ENCODE assay signal across 1 cellular context in the genomic region with DNA sequence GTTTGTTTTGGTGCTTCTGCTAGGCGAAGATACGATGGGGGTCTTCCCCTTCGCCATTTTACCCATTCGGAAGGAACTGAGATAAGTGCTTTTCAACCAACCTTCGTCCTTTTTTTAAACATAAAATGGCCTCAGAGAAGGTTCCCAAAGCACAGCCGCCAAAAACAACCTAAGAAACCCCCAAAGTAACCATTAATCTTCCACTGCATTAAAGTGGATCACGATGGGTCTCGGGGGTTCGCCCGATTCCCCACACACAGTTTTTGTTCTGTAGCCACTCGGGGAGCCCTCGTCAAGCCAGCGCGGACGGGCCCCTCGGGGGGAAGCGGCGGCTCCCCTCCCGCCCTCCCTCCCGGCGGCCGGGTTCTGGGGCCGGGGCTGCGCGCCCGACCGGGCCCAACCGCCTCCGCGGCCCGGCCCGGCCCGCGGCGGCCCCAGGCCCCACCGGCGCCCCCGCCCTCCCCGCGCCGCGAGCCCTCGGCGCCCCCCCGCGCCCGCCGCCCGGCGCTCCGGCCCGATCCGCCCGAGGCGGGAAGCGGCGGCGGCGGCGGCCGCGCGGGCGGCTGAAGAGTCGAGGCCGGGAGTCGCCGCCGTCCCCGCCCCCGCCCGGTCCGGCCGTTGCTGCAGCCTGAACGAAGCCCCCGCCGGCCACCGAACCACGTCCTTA.
TF ChIP-seq lines count a peak whose summit lies in the region.

No MANE protein-coding gene starts in this region.

TF ChIP-seq in SK-N-SH, 30 proteins besides CTCF, POLR2A, EP300 and RAD21 (continued from another document):
- TF ChIP-seq, protein P1, sequence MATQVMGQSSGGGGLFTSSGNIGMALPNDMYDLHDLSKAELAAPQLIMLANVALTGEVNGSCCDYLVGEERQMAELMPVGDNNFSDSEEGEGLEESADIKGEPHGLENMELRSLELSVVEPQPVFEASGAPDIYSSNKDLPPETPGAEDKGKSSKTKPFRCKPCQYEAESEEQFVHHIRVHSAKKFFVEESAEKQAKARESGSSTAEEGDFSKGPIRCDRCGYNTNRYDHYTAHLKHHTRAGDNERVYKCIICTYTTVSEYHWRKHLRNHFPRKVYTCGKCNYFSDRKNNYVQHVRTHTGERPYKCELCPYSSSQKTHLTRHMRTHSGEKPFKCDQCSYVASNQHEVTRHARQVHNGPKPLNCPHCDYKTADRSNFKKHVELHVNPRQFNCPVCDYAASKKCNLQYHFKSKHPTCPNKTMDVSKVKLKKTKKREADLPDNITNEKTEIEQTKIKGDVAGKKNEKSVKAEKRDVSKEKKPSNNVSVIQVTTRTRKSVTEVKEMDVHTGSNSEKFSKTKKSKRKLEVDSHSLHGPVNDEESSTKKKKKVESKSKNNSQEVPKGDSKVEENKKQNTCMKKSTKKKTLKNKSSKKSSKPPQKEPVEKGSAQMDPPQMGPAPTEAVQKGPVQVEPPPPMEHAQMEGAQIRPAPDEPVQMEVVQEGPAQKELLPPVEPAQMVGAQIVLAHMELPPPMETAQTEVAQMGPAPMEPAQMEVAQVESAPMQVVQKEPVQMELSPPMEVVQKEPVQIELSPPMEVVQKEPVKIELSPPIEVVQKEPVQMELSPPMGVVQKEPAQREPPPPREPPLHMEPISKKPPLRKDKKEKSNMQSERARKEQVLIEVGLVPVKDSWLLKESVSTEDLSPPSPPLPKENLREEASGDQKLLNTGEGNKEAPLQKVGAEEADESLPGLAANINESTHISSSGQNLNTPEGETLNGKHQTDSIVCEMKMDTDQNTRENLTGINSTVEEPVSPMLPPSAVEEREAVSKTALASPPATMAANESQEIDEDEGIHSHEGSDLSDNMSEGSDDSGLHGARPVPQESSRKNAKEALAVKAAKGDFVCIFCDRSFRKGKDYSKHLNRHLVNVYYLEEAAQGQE (IDR thresholded peaks at IDR 0.05; ENCODE audit: low read depth, low read length) = no peak
- TF ChIP-seq TCF12 (IDR thresholded peaks at IDR 0.05) (no peak), YY1 (IDR thresholded peaks at IDR 0.05; ENCODE audit: low read depth) (no peak), NFIC (IDR thresholded peaks at IDR 0.05; ENCODE audit: borderline replicate concordance) (no peak), RFX5 (IDR thresholded peaks at IDR 0.05; ENCODE audit: low read length) (no peak), SIN3A (IDR thresholded peaks at IDR 0.05; ENCODE audit: borderline replicate concordance, low read depth, low read length) (no peak), JUND (IDR thresholded peaks at IDR 0.05) (no peak), ELF1 (IDR thresholded peaks at IDR 0.05) (no peak), RCOR1 (IDR thresholded peaks at IDR 0.05; ENCODE audit: low read length) (no peak), MXI1 (IDR thresholded peaks at IDR 0.05; ENCODE audit: low read depth, low read length) (no peak), GABPA (IDR thresholded peaks at IDR 0.05; ENCODE audit: low read depth) (no peak)
TF ChIP-seq in SK-N-SH: peak in this region for 0.
